In the genomic region with DNA sequence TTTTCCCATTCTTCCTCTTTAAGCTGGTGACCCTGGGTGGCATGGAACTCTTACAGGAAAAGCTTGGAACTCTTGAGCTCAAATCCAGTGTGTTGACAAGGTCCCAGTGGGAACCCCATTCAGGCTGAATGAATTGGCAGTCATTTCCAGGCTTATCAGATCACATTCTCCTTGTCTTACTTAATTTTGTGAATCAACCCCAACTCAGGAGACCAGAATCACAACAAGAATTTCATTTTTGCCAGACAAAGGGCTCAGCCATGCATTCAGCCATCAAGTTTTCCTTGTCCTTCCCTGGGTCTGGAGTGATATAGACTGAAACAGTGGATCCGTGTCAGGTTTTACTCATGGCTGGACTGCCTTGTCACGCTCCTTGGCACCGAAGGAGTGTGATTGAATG, we compare ENCODE assay signal across 23 cellular contexts.
A peak's percentile ranks its signal among the peaks of the same experiment; 100 is the strongest.
DNase-seq lines count a peak whose midpoint lies in the region; ATAC-seq and TF ChIP-seq lines count a peak whose summit lies in the region.
"Had no signal": no experiment of that assay in that cellular context is flagged by ENCODE, and none has a peak within 500 bp of the region (broad histone marks: within the 10 kb centered on the region; RNA-seq: fewer than 3 reads in every experiment).

No MANE protein-coding gene starts in this region.

- H3K4ac ChIP-seq in mesendoderm (ENCODE audit: low read depth, low read length): no peak overlapping the region

- H2BK120ac ChIP-seq in mesendoderm (ENCODE audit: low read depth, low read length): no peak overlapping the region

- H3K9me3 ChIP-seq in ectodermal cell (ENCODE audit: control insufficient read depth, low read length) (no peaks in the 10 kb centered on the region), thoracic aorta (no peaks in the 10 kb centered on the region)
- H3K9me3 ChIP-seq: MG63, ovary, tibial nerve had no signal

- no peaks in the 10 kb centered on the region for H3K36me3 ChIP-seq in ectodermal cell (ENCODE audit: control insufficient read depth, insufficient read depth, low read length)
- no peaks in the 10 kb centered on the region for H3K36me3 ChIP-seq in mesendoderm (ENCODE audit: control insufficient read depth, insufficient read depth, low read length)
- H3K36me3 ChIP-seq in thoracic aorta: no peaks in the 10 kb centered on the region
- H3K36me3 ChIP-seq: cardiac muscle cell, MG63, ovary, tibial nerve had no signal

- H3K9ac ChIP-seq in mesendoderm (ENCODE audit: low read length): no peak overlapping the region

- H3K79me2 ChIP-seq in mesendoderm (ENCODE audit: control insufficient read depth, insufficient read depth, low read length): no peaks in the 10 kb centered on the region

- intact Hi-C loops in left colon (cut with DNase I, micrococcal nuclease): no loop called here

- no peak overlapping the region for H4K5ac ChIP-seq in mesendoderm (ENCODE audit: low read length)

- peak overlapping the region; percentile 47 for H3K27ac ChIP-seq in ectodermal cell (ENCODE audit: insufficient read depth, low read depth, low read length, poor library complexity, severe bottlenecking)
- no peak overlapping the region for H3K27ac ChIP-seq in mesendoderm (ENCODE audit: low read depth, low read length)
- H3K27ac ChIP-seq in thoracic aorta: peak overlapping the region; percentile 20 to 58
- H3K27ac ChIP-seq: cardiac muscle cell, ovary, tibial nerve had no signal

- H2BK5ac ChIP-seq in mesendoderm (ENCODE audit: low read length): no peak overlapping the region

- no peak overlapping the region for H2BK15ac ChIP-seq in mesendoderm (replicated peaks; ENCODE audit: low read depth)

- no peak overlapping the region for H4K8ac ChIP-seq in mesendoderm (ENCODE audit: low read depth, low read length)

- no peak overlapping the region for H3K23ac ChIP-seq in mesendoderm (ENCODE audit: low read length)

- H3K79me1 ChIP-seq in mesendoderm (ENCODE audit: low read length): no peaks in the 10 kb centered on the region

- H3K4me1 ChIP-seq in ectodermal cell (ENCODE audit: control insufficient read depth, insufficient read depth, low read length) (peaks cover 35% of the 10 kb centered on the region), mesendoderm (ENCODE audit: control insufficient read depth, low read depth, low read length) (no peaks in the 10 kb centered on the region), thoracic aorta (ENCODE audit: control insufficient read depth in 1 of 2, low read depth in 2 of 2) (peaks cover 6 to 19% of the 10 kb centered on the region in 2 donors)
- H3K4me1 ChIP-seq: tibial nerve had no signal

- H3K27me3 ChIP-seq in ectodermal cell (ENCODE audit: control insufficient read depth, insufficient read depth, low read length, poor library complexity, severe bottlenecking): no peaks in the 10 kb centered on the region
- H3K27me3 ChIP-seq in mesendoderm (ENCODE audit: insufficient read depth, low read length, poor library complexity): no peaks in the 10 kb centered on the region
- no peaks in the 10 kb centered on the region for H3K27me3 ChIP-seq in thoracic aorta (replicated peaks; ENCODE audit: insufficient read depth)
- H3K27me3 ChIP-seq: cardiac muscle cell, MG63, ovary, tibial nerve had no signal

- no peak overlapping the region for H3K4me3 ChIP-seq in ectodermal cell (ENCODE audit: insufficient read depth, low read depth, low read length)
- H3K4me3 ChIP-seq in mesendoderm (ENCODE audit: low read length): no peak overlapping the region
- H3K4me3 ChIP-seq in thoracic aorta: no peak overlapping the region
- H3K4me3 ChIP-seq: cardiac muscle cell, K562, MG63, ovary, tibial nerve had no signal

- ATAC-seq in thoracic aorta (ENCODE audit: insufficient number of reproducible peaks, low FRiP score, low read depth) (peak; percentile 77), HG02759 (IDR thresholded peaks at IDR 0.05; ENCODE audit: unreplicated experiment) (no peak), GM21619 (IDR thresholded peaks at IDR 0.05; ENCODE audit: unreplicated experiment) (no peak), left colon (no peak)
- ATAC-seq: K562; left cardiac atrium; naive thymus-derived CD4-positive, alpha-beta T cell; sciatic nerve; stimulated activated naive CD8-positive, alpha-beta T cell treated with anti-CD3 and anti-CD28 coated beads, Interleukin-15, amount 100 ng/mL, for 72 hours had no signal

- no peak overlapping the region for H3K56ac ChIP-seq in mesendoderm (ENCODE audit: low read length)

- H2AK5ac ChIP-seq in mesendoderm (ENCODE audit: low read length): no peak overlapping the region

- peak; percentile 39 for DNase-seq in mesendoderm
- no peak for DNase-seq in thoracic aorta (ENCODE audit: low spot score)
- DNase-seq in left colon: no peak
- DNase-seq in NCI-H146 (lab: John Stamatoyannopoulos, UW): no peak
- DNase-seq: activated CD4-positive, alpha-beta T cell treated with anti-CD3 and anti-CD28 coated beads for 1 hour; activated T-cell treated with anti-CD3 and anti-CD28 coated beads, Interleukin-2, amount 50 U/mL, for 1 hour; head of caudate nucleus; left cardiac atrium; MG63; naive thymus-derived CD4-positive, alpha-beta T cell; NCI-H2081; NCI-H446; ovary; SHP77; stimulated activated naive CD8-positive, alpha-beta T cell treated with anti-CD3 and anti-CD28 coated beads, Interleukin-15, amount 100 ng/mL, for 72 hours had no signal

- no peak for TF ChIP-seq CTCF in thoracic aorta (IDR thresholded peaks at IDR 0.05)

- no peak overlapping the region for H3K18ac ChIP-seq in mesendoderm (ENCODE audit: low read length)

- no peak overlapping the region for H3K4me2 ChIP-seq in mesendoderm (ENCODE audit: low read length)

- 39 to 55% methylated on average over 3 of the region's 3 CpGs for WGBS in ectodermal cell, 2 experiments
- no CpG with 5 or more reads among the region's 3 CpGs for WGBS in mesendoderm (ENCODE audit: extremely low coverage, insufficient coverage, low lambda C conversion rate)

TF ChIP-seq in PFSK-1, 5 proteins besides CTCF, POLR2A, EP300 and RAD21:
- TF ChIP-seq TAF1 (IDR thresholded peaks at IDR 0.05; ENCODE audit: borderline replicate concordance, insufficient read depth, low read length): no peak
- TF ChIP-seq, protein P1, sequence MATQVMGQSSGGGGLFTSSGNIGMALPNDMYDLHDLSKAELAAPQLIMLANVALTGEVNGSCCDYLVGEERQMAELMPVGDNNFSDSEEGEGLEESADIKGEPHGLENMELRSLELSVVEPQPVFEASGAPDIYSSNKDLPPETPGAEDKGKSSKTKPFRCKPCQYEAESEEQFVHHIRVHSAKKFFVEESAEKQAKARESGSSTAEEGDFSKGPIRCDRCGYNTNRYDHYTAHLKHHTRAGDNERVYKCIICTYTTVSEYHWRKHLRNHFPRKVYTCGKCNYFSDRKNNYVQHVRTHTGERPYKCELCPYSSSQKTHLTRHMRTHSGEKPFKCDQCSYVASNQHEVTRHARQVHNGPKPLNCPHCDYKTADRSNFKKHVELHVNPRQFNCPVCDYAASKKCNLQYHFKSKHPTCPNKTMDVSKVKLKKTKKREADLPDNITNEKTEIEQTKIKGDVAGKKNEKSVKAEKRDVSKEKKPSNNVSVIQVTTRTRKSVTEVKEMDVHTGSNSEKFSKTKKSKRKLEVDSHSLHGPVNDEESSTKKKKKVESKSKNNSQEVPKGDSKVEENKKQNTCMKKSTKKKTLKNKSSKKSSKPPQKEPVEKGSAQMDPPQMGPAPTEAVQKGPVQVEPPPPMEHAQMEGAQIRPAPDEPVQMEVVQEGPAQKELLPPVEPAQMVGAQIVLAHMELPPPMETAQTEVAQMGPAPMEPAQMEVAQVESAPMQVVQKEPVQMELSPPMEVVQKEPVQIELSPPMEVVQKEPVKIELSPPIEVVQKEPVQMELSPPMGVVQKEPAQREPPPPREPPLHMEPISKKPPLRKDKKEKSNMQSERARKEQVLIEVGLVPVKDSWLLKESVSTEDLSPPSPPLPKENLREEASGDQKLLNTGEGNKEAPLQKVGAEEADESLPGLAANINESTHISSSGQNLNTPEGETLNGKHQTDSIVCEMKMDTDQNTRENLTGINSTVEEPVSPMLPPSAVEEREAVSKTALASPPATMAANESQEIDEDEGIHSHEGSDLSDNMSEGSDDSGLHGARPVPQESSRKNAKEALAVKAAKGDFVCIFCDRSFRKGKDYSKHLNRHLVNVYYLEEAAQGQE (IDR thresholded peaks at IDR 0.05; ENCODE audit: insufficient read depth in 1 of 2, low read depth in 2 of 2, low read length in 2 of 2): no peak
- TF ChIP-seq SIN3A (IDR thresholded peaks at IDR 0.05; ENCODE audit: borderline replicate concordance, insufficient read depth, low read length): no peak
- TF ChIP-seq POLR2AphosphoS5 (IDR thresholded peaks at IDR 0.05; ENCODE audit: low read depth, low read length): peak; percentile 61
